In genomic region chr1:77925536-77925935, GRCh38 we compare ENCODE assay signal across 16 cellular contexts. TPM values are rescaled to one million over a fixed set of nuclear protein-coding genes. Genes with fewer than 3 reads are reported as not detected.
DNase-seq lines count a peak whose midpoint lies in the region; ATAC-seq, FAIRE-seq and TF ChIP-seq lines count a peak whose summit lies in the region.
"Had no signal": no experiment of that assay in that cellular context is flagged by ENCODE, and none has a peak within 500 bp of the region (broad histone marks: within the 10 kb centered on the region; RNA-seq: fewer than 3 reads in every experiment).

No MANE protein-coding gene starts in this region.

- H3K9me3 ChIP-seq in small intestine (ENCODE audit: control insufficient read depth, low read depth) = no peaks in the 10 kb centered on the region

- H3K36me3 ChIP-seq in small intestine (ENCODE audit: control insufficient read depth in 2 of 2, insufficient read depth in 2 of 2, low read length in 2 of 2) = no peaks in the 10 kb centered on the region

- H3K27ac ChIP-seq in small intestine (ENCODE audit: low read depth in 1 of 2, low read length in 1 of 2) = no peak overlapping the region
- H3K27ac ChIP-seq: C4-2B had no signal

- WGBS in small intestine, 3 donors = 67 to 97% (median 91%) methylated on average over 1 of the region's 1 CpG

- no peaks in the 10 kb centered on the region for H3K9me3 Mint-ChIP-seq in WTC11
- no peaks in the 10 kb centered on the region for H3K9me3 Mint-ChIP-seq in activated naive CD8-positive, alpha-beta T cell treated with anti-CD3 and anti-CD28 coated beads for 36 hours
- H3K9me3 Mint-ChIP-seq: activated CD4-positive, alpha-beta T cell treated with anti-CD3 and anti-CD28 coated beads, Interleukin-2, amount 10 ng/mL, durations not matched to agents 24 days and 14 days; T-helper 1 cell treated with Interleukin-12 subunit alpha and Interleukin-12 subunit beta and Interleukin-4 antibody, amounts not matched to agents 30 μg/mL and 1 μg/mL, for 36 hours had no signal

- no peaks in the 10 kb centered on the region for H3K27me3 ChIP-seq in small intestine (ENCODE audit: control insufficient read depth in 2 of 2, insufficient read depth in 2 of 2, low read length in 2 of 2)

- no peaks in the 10 kb centered on the region for H3K4me1 Mint-ChIP-seq in WTC11
- peaks cover 4% of the 10 kb centered on the region for H3K4me1 Mint-ChIP-seq in activated naive CD8-positive, alpha-beta T cell treated with anti-CD3 and anti-CD28 coated beads for 36 hours

- H3K4me1 ChIP-seq in small intestine (ENCODE audit: control insufficient read depth in 2 of 2, insufficient read depth in 1 of 2, low read depth in 1 of 2, low read length in 1 of 2) = no peaks in the 10 kb centered on the region

- no peak for ATAC-seq in WTC11

- no peak for DNase-seq in WTC11 (ENCODE audit: low spot score)
- peak; percentile 84 for DNase-seq in fibroblast of peridontal ligament (ENCODE audit: extremely low read depth)
- no peak for DNase-seq in small intestine
- DNase-seq in NCI-H510A treated with DMSO at 0.1 percent for 48 hours (lab: John Stamatoyannopoulos, UW) = no peak
- no peak for DNase-seq in activated naive CD8-positive, alpha-beta T cell treated with anti-CD3 and anti-CD28 coated beads for 36 hours
- DNase-seq in cortex of kidney (lab: John Stamatoyannopoulos, UW) = no peak
- no peak for DNase-seq in superior temporal gyrus (ENCODE audit: extremely low spot score)
- DNase-seq: activated CD4-positive, alpha-beta T cell treated with anti-CD3 and anti-CD28 coated beads, Interleukin-2, amount 10 ng/mL, durations not matched to agents 24 days and 14 days; GDM1; NCI-H187 treated with DMSO at 0.1 percent for 48 hours; NCI-H226 had no signal

- no peaks in the 10 kb centered on the region for H3K27me3 Mint-ChIP-seq in WTC11 (ENCODE audit: low read depth)
- no peaks in the 10 kb centered on the region for H3K27me3 Mint-ChIP-seq in activated naive CD8-positive, alpha-beta T cell treated with anti-CD3 and anti-CD28 coated beads for 36 hours

- CTCF ChIA-PET in WTC11 (lab: Charles Lee) = interaction anchor here (1.1 kb wide), 1 partner anchor 127 kb away, joined by 3 read pairs; no protein-coding TSS in a partner anchor

- FAIRE-seq in G401.6 (lab: Jason Lieb, UNC) = peak; percentile 67
- FAIRE-seq in small intestine (lab: Jason Lieb, UNC) = peak; percentile 26
- FAIRE-seq: GM12891, GM19239 had no signal

- no peak overlapping the region for H3K4me3 ChIP-seq in small intestine (ENCODE audit: low read depth in 1 of 2, low read length in 2 of 2)

- no peaks in the 10 kb centered on the region for H3K36me3 Mint-ChIP-seq in WTC11
- no peaks in the 10 kb centered on the region for H3K36me3 Mint-ChIP-seq in activated naive CD8-positive, alpha-beta T cell treated with anti-CD3 and anti-CD28 coated beads for 36 hours

- no peak for TF ChIP-seq CTCF in WTC11 (IDR thresholded peaks at IDR 0.05)

- POLR2A ChIA-PET in WTC11 (lab: Charles Lee) = no interaction called here

- no peak overlapping the region for H3K4me3 Mint-ChIP-seq in WTC11
- no peak overlapping the region for H3K4me3 Mint-ChIP-seq in activated naive CD8-positive, alpha-beta T cell treated with anti-CD3 and anti-CD28 coated beads for 36 hours

- H3K27ac Mint-ChIP-seq in WTC11 = no peak overlapping the region
- no peak overlapping the region for H3K27ac Mint-ChIP-seq in activated naive CD8-positive, alpha-beta T cell treated with anti-CD3 and anti-CD28 coated beads for 36 hours
- H3K27ac Mint-ChIP-seq: activated CD4-positive, alpha-beta T cell treated with anti-CD3 and anti-CD28 coated beads, Interleukin-2, amount 10 ng/mL, durations not matched to agents 24 days and 14 days; T-helper 1 cell treated with Interleukin-12 subunit alpha and Interleukin-12 subunit beta and Interleukin-4 antibody, amounts not matched to agents 30 μg/mL and 1 μg/mL, for 36 hours had no signal

TF ChIP-seq in WTC11, 78 proteins besides CTCF, POLR2A, EP300 and RAD21:
- TF ChIP-seq HMGA2 (CRISPR knock-in tag; IDR thresholded peaks at IDR 0.05) = peak; percentile 87
- TF ChIP-seq ZBTB21 (CRISPR knock-in tag; IDR thresholded peaks at IDR 0.05; ENCODE audit: borderline replicate concordance) = no peak

RNA-seq across cellular contexts. Expression of gene NEXN, which starts 37.1 kb away (rescaled TPM):
- total RNA-seq in WTC11 (2021) = 1.4 to 2.5 TPM (median 1.6 TPM) in 3 replicates
- 10 to 100 TPM in 1 of 3 donors, 1 to 10 TPM in 2; 4.0 to 11.8 (median 5.9) TPM for polyA plus RNA-seq in small intestine
- total RNA-seq in activated naive CD8-positive, alpha-beta T cell treated with anti-CD3 and anti-CD28 coated beads for 36 hours = 1 to 10 TPM; 2.5 to 2.6 TPM

RNA-seq across cellular contexts. Expression of gene FUBP1, which starts 53.3 kb away (rescaled TPM):
- total RNA-seq in WTC11 (2021) = 175 to 208 TPM (median 176 TPM) in 3 replicates
- 10 to 100 TPM; 21.9 to 49.8 (median 21.9) TPM for polyA plus RNA-seq in small intestine
- total RNA-seq in activated naive CD8-positive, alpha-beta T cell treated with anti-CD3 and anti-CD28 coated beads for 36 hours = 100 to 1,000 TPM; 242 to 255 TPM
